In genomic region chr17:38509772-38510423, GRCh38 we compare ENCODE assay signal across 7 cellular contexts.
DNase-seq lines count a peak whose midpoint lies in the region; ATAC-seq and TF ChIP-seq lines count a peak whose summit lies in the region.

No MANE protein-coding gene starts in this region.

- peak overlapping the region; percentile 23; the same call in 1 of the 2 replicates for H3K9ac ChIP-seq in HUES48 (ENCODE audit: low read depth, low read length)

- peak; percentile 72 for DNase-seq in astrocyte of the hippocampus (ENCODE audit: low read depth, low spot score)
- peak; percentile 47 for DNase-seq in iPS-NIHi7 (ENCODE audit: extremely low spot score)
- DNase-seq in stimulated activated naive CD8-positive, alpha-beta T cell treated with anti-CD3 and anti-CD28 coated beads, Interleukin-15, Interleukin-2, amounts not matched to agents 100 U/mL and 50 U/mL, for 24 hours: no peak
- DNase-seq in DMS114 treated with DMSO at 0.1 percent for 48 hours (lab: John Stamatoyannopoulos, UW; ENCODE audit: unreplicated experiment): no peak
- DNase-seq in foreskin keratinocyte: no peak

- H3K4me1 ChIP-seq in HUES48 (ENCODE audit: control insufficient read depth, insufficient read depth, low read length) (peaks cover 25% of the 10 kb centered on the region), foreskin keratinocyte (peaks cover 6% of the 10 kb centered on the region)

- H3K36me3 ChIP-seq in HUES48 (ENCODE audit: control insufficient read depth, insufficient read depth, low read length): peaks cover 11% of the 10 kb centered on the region

- TF ChIP-seq CTCF in foreskin keratinocyte (conservative IDR thresholded peaks at IDR 0.05): no peak

- ATAC-seq in stimulated activated naive CD8-positive, alpha-beta T cell treated with anti-CD3 and anti-CD28 coated beads, Interleukin-15, Interleukin-2, amounts not matched to agents 100 U/mL and 50 U/mL, for 24 hours: peak; percentile 5
- ATAC-seq in GM21786 (IDR thresholded peaks at IDR 0.05; ENCODE audit: unreplicated experiment): no peak
- ATAC-seq in foreskin keratinocyte: no peak

- H3K27ac ChIP-seq in HUES48 (ENCODE audit: low read depth, low read length) (no peak overlapping the region), foreskin keratinocyte (no peak overlapping the region)

- H3K4me3 ChIP-seq in HUES48 (ENCODE audit: low read depth, low read length): peak overlapping the region; percentile 44

- H3K27me3 ChIP-seq in HUES48 (ENCODE audit: control insufficient read depth, insufficient read depth, low read length) (peaks cover 34% of the 10 kb centered on the region), foreskin keratinocyte (no peaks in the 10 kb centered on the region)

- no peaks in the 10 kb centered on the region for H3K9me3 ChIP-seq in HUES48 (ENCODE audit: control insufficient read depth, insufficient read depth, low read length)

Comparison
In these comparisons a context has a peak if more than half of its experiments do, and no peak if none do; other contexts are left out.
1. DNase-seq: peak in astrocyte of the hippocampus (single experiment) and iPS-NIHi7 (single experiment); none in stimulated activated naive CD8-positive, alpha-beta T cell treated with anti-CD3 and anti-CD28 coated beads, Interleukin-15, Interleukin-2, amounts not matched to agents 100 U/mL and 50 U/mL, for 24 hours (single experiment), DMS114 treated with DMSO at 0.1 percent for 48 hours (single experiment) and foreskin keratinocyte (0 of 2).